Comparison of ENCODE assay signal across 10 cellular contexts in genomic region chr1:55893155-55893554, GRCh38.
A peak's percentile ranks its signal among the peaks of the same experiment; 100 is the strongest.
DNase-seq lines count a peak whose midpoint lies in the region; ATAC-seq, FAIRE-seq and TF ChIP-seq lines count a peak whose summit lies in the region.
"Had no signal": no experiment of that assay in that cellular context is flagged by ENCODE, and none has a peak within 500 bp of the region (broad histone marks: within the 10 kb centered on the region; RNA-seq: fewer than 3 reads in every experiment).

No MANE protein-coding gene starts in this region.

- no peaks in the 10 kb centered on the region for H3K4me1 Mint-ChIP-seq in nephron progenitor cell

- H3K27me3 Mint-ChIP-seq in nephron progenitor cell (ENCODE audit: low read depth, poor library complexity): peaks cover 8% of the 10 kb centered on the region

- intact Hi-C loops in K562 (cut with micrococcal nuclease): loop anchor here (5.0 kb wide), 1 partner anchor 516 kb away; no protein-coding TSS in a partner anchor

- H3K36me3 Mint-ChIP-seq in nephron progenitor cell (ENCODE audit: low read depth): peaks cover 13% of the 10 kb centered on the region

- H3K9me3 Mint-ChIP-seq in nephron progenitor cell: peaks cover 37% of the 10 kb centered on the region

- CTCF ChIA-PET in K562 (lab: Yijun Ruan, JAX; ENCODE audit: low intra/inter-chr PET ratio): no interaction called here

- H3K4me2 ChIP-seq in K562 (ENCODE audit: insufficient read depth, low read length): no peak overlapping the region

- BruUV-seq in K562 (replicated peaks; lab: Mats Ljungman, UMichigan): no TSS peak

- DNase-seq in GM12865 (ENCODE audit: low read depth) (peak; percentile 52), LNCaP clone FGC (ENCODE audit: low read depth) (peak; percentile 18), K562 (ENCODE audit: extremely low read depth in 1 of 4, low spot score in 3 of 4) (peak in 1 of 4 experiments; percentile 7), nephron progenitor cell (no peak)
- no peak for DNase-seq in stimulated activated CD4-positive, alpha-beta T cell treated with anti-CD3 and anti-CD28 coated beads, Interleukin-2, amount 100 ng/mL, for 48 hours
- no peak for DNase-seq in stimulated activated CD4-positive, alpha-beta T cell treated with anti-CD3 and anti-CD28 coated beads, Interleukin-2, amount 100 ng/mL, for 24 hours
- DNase-seq in stimulated activated CD4-positive, alpha-beta T cell treated with anti-CD3 and anti-CD28 coated beads, Interleukin-12 subunit alpha, Interleukin-12 subunit beta, amount 100 ng/mL, for 4 hours: no peak
- DNase-seq: activated CD4-positive, CD25-positive, alpha-beta regulatory T cell treated with anti-CD3 and anti-CD28 coated beads, Interleukin-2, amount 50 U/mL, for 72 hours had no signal

- POLR2A ChIA-PET in K562 (lab: Yijun Ruan, JAX): interaction anchor here (0.6 kb wide), 1 partner anchor 612 kb away, joined by 3 read pairs; no protein-coding TSS in a partner anchor

- H3K36me3 ChIP-seq in K562 (ENCODE audit: control insufficient read depth, insufficient read depth, low read length): no peaks in the 10 kb centered on the region
- H3K36me3 ChIP-seq: HAP-1 had no signal

- WGBS in K562 (ENCODE audit: insufficient coverage, low coverage, missing lambda C conversion rate): 0% methylated on average over 2 of the region's 2 CpGs

- TF ChIP-seq RAD21 in K562 (CRISPR knock-in tag; conservative IDR thresholded peaks at IDR 0.05 in 1 of 2, IDR thresholded peaks at IDR 0.05 in 1 of 2): peak; percentile 19 to 42; a peak in 2 of 4 replicates

- peak; percentile 37 for TF ChIP-seq CTCF in GM12865 (IDR thresholded peaks at IDR 0.05; ENCODE audit: insufficient read depth, low read depth, low read length, missing control alignments)
- peak; percentile 50 for TF ChIP-seq CTCF in LNCaP clone FGC (IDR thresholded peaks at IDR 0.05; ENCODE audit: control insufficient read depth, extremely low read depth, insufficient read depth)
- TF ChIP-seq CTCF in K562 (IDR thresholded peaks at IDR 0.05 in 2 of 3, conservative IDR thresholded peaks at IDR 0.05 in 1 of 3; ENCODE audit: insufficient read depth in 2 of 3, low read depth in 1 of 3, low read length in 3 of 3): peak in 1 of 3 experiments; percentile 19; a peak in 1 of 6 replicates
- peak; percentile 25 for TF ChIP-seq CTCF in nephron progenitor cell (IDR thresholded peaks at IDR 0.05)

- H3K27ac ChIP-seq in K562 (ENCODE audit: extremely low read depth, low read depth, low read length): no peak overlapping the region

- no peak overlapping the region for H3K4me3 Mint-ChIP-seq in nephron progenitor cell

- no peak overlapping the region for H2AFZ ChIP-seq in K562 (ENCODE audit: low read depth, low read length)

- no peaks in the 10 kb centered on the region for H4K20me1 ChIP-seq in K562 (replicated peaks; ENCODE audit: control insufficient read depth, insufficient read depth, low read length)

- H3K9me3 ChIP-seq in K562 (replicated peaks; ENCODE audit: control insufficient read depth, insufficient read depth, low read depth, low read length): no peaks in the 10 kb centered on the region
- H3K9me3 ChIP-seq: HAP-1 had no signal

- H3K9me1 ChIP-seq in K562 (ENCODE audit: control insufficient read depth, insufficient read depth, low read length): no peaks in the 10 kb centered on the region

- no peak for TF ChIP-seq EP300 in K562 (IDR thresholded peaks at IDR 0.05; ENCODE audit: low read length)

- H3K27me3 ChIP-seq in K562 (ENCODE audit: control insufficient read depth in 2 of 2, insufficient read depth in 2 of 2, low read length in 2 of 2): no peaks in the 10 kb centered on the region

- H3K27ac Mint-ChIP-seq in nephron progenitor cell: no peak overlapping the region

- no peak for ATAC-seq in K562
- no peak for ATAC-seq in GM21390 (IDR thresholded peaks at IDR 0.05; ENCODE audit: unreplicated experiment)

- no peak overlapping the region for H3K9ac ChIP-seq in K562 (ENCODE audit: insufficient read depth in 1 of 2, low read depth in 2 of 2, low read length in 2 of 2)

- no peaks in the 10 kb centered on the region for H3K79me2 ChIP-seq in K562 (ENCODE audit: control insufficient read depth, insufficient read depth, low read length)

- H3K4me3 ChIP-seq in GM12865 (ENCODE audit: low read depth, low read length): no peak overlapping the region
- H3K4me3 ChIP-seq in LNCaP clone FGC (ENCODE audit: low read depth, low read length): no peak overlapping the region
- H3K4me3 ChIP-seq in K562: no peak overlapping the region
- H3K4me3 ChIP-seq: HAP-1 had no signal

- no peaks in the 10 kb centered on the region for H3K4me1 ChIP-seq in K562 (replicated peaks in 1 of 2; ENCODE audit: control insufficient read depth in 2 of 2, insufficient read depth in 2 of 2, low read length in 2 of 2)
- H3K4me1 ChIP-seq: HAP-1 had no signal

- in situ Hi-C loops in K562 (cut with MboI): no loop called here

- no peak for FAIRE-seq in K562 (lab: Jason Lieb, UNC)

- TF ChIP-seq POLR2A in K562 (conservative IDR thresholded peaks at IDR 0.05): no peak

TF ChIP-seq in K562, 482 proteins besides CTCF, POLR2A, EP300 and RAD21:
- TF ChIP-seq NFE2 (IDR thresholded peaks at IDR 0.05; ENCODE audit: low read depth) (peak; percentile 52; the same call in 1 of the 2 replicates), TRIM28 (IDR thresholded peaks at IDR 0.05) (no peak)
TF ChIP-seq in K562: peak in this region for 1.

Comparison
In these comparisons a context has a peak if more than half of its experiments do, and no peak if none do; other contexts are left out.
1. DNase-seq: peak in GM12865 (single experiment) and LNCaP clone FGC (single experiment); none in nephron progenitor cell (single experiment), stimulated activated CD4-positive, alpha-beta T cell treated with anti-CD3 and anti-CD28 coated beads, Interleukin-2, amount 100 ng/mL, for 48 hours (0 of 2), stimulated activated CD4-positive, alpha-beta T cell treated with anti-CD3 and anti-CD28 coated beads, Interleukin-2, amount 100 ng/mL, for 24 hours (0 of 2) and stimulated activated CD4-positive, alpha-beta T cell treated with anti-CD3 and anti-CD28 coated beads, Interleukin-12 subunit alpha, Interleukin-12 subunit beta, amount 100 ng/mL, for 4 hours (single experiment).